Comparison of ENCODE assay signal across 21 cellular contexts in the genomic region with DNA sequence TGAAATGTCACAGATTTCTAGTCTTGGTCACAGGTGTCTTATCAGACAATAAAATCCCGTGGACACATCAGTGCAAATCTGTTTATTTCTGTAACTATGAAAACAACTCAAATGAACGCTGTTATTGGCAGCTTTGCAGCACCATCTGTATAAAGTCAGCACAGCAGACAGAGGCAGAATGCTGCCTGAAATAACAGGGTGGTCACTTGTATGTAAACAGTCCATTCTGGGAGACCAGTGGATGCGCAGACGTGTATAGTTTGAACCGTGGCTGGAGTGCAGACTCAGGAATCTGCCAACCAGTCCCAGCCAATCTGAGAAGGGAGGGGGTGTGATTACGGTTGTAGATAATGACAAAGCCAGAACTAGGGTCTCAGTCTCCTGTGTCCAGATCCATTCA. TPM values are rescaled to one million over a fixed set of nuclear protein-coding genes. Genes with fewer than 3 reads are reported as not detected.
A peak's percentile ranks its signal among the peaks of the same experiment; 100 is the strongest.
DNase-seq lines count a peak whose midpoint lies in the region; ATAC-seq, FAIRE-seq and TF ChIP-seq lines count a peak whose summit lies in the region.
"Had no signal": no experiment of that assay in that cellular context is flagged by ENCODE, and none has a peak within 500 bp of the region (broad histone marks: within the 10 kb centered on the region; RNA-seq: fewer than 3 reads in every experiment).

No MANE protein-coding gene starts in this region.

- H3K27ac Mint-ChIP-seq in stimulated activated naive CD8-positive, alpha-beta T cell treated with anti-CD3 and anti-CD28 coated beads, Interleukin-15, amount 100 ng/mL, for 72 hours = no peak overlapping the region
- H3K27ac Mint-ChIP-seq: B cell, GM23338 had no signal

- ATAC-seq in HG03460 (IDR thresholded peaks at IDR 0.05; ENCODE audit: unreplicated experiment) = no peak
- no peak for ATAC-seq in stimulated activated naive CD8-positive, alpha-beta T cell treated with anti-CD3 and anti-CD28 coated beads, Interleukin-15, amount 100 ng/mL, for 72 hours
- ATAC-seq: GM23338, PC-3 had no signal

- no peaks in the 10 kb centered on the region for H3K9me3 Mint-ChIP-seq in stimulated activated naive CD8-positive, alpha-beta T cell treated with anti-CD3 and anti-CD28 coated beads, Interleukin-15, amount 100 ng/mL, for 72 hours
- H3K9me3 Mint-ChIP-seq: CD4-positive, CD25-positive, alpha-beta regulatory T cell; GM23338 had no signal

- POLR2A ChIA-PET in AG04450 (lab: Yijun Ruan, JAX) = interaction anchor here (0.6 kb wide), 1 partner anchor 11 kb away, joined by 3 read pairs; no protein-coding TSS in a partner anchor

- no peak overlapping the region for H3K4me3 Mint-ChIP-seq in stimulated activated naive CD8-positive, alpha-beta T cell treated with anti-CD3 and anti-CD28 coated beads, Interleukin-15, amount 100 ng/mL, for 72 hours
- H3K4me3 Mint-ChIP-seq: B cell; CD4-positive, CD25-positive, alpha-beta regulatory T cell; GM23338 had no signal

- H3K27ac ChIP-seq in AG04450 (ENCODE audit: low read depth, low read length) = peak overlapping the region; percentile 39
- H3K27ac ChIP-seq: SJSA1 had no signal

- no peak overlapping the region for H3K4me3 ChIP-seq in AG04450 (ENCODE audit: low read depth, low read length)
- H3K4me3 ChIP-seq in bronchial epithelial cell (ENCODE audit: low read depth, low read length) = no peak overlapping the region
- H3K4me3 ChIP-seq in fibroblast of pulmonary artery (replicated peaks; ENCODE audit: low read depth, low read length) = no peak overlapping the region
- H3K4me3 ChIP-seq: GM23338, SJSA1 had no signal

- FAIRE-seq in bronchial epithelial cell (lab: Jason Lieb, UNC) = peak; percentile 72
- FAIRE-seq: GM12891, GM18507 had no signal

- DNase-seq in AG04450 (ENCODE audit: low read depth, low spot score) (peak; percentile 21), HT-29 (ENCODE audit: low spot score) (peak; percentile 3), bronchial epithelial cell (ENCODE audit: low read depth) (no peak), fibroblast of pulmonary artery (ENCODE audit: low read depth) (peak; percentile 9), NCI-H2196 treated with DMSO at 0.1 percent for 48 hours (lab: John Stamatoyannopoulos, UW; ENCODE audit: unreplicated experiment) (no peak), NCI-H748 treated with DMSO at 0.1 percent for 48 hours (lab: John Stamatoyannopoulos, UW) (no peak)
- DNase-seq in stimulated activated naive CD8-positive, alpha-beta T cell treated with anti-CD3 and anti-CD28 coated beads, Interleukin-15, amount 100 ng/mL, for 72 hours = no peak
- DNase-seq: CD4-positive, CD25-positive, alpha-beta regulatory T cell; GF-D8; KG1; NCI-H1048; NCI-H146; NCI-H2081 treated with DMSO at 0.1 percent for 48 hours; NCI-H524 treated with DMSO at 0.1 percent for 48 hours; PC-3 had no signal

- H3K27me3 ChIP-seq in AG04450 (ENCODE audit: control insufficient read depth, insufficient read depth, low read length) = no peaks in the 10 kb centered on the region
- no peaks in the 10 kb centered on the region for H3K27me3 ChIP-seq in bronchial epithelial cell (ENCODE audit: control insufficient read depth, insufficient read depth, low read length)
- H3K27me3 ChIP-seq: SJSA1 had no signal

- peaks cover 5% of the 10 kb centered on the region for H3K36me3 ChIP-seq in bronchial epithelial cell (ENCODE audit: control insufficient read depth, insufficient read depth, low read length)

- CTCF ChIA-PET in AG04450 (lab: Charles Lee) = interaction anchor here (0.7 kb wide), 1 partner anchor 14 kb away, joined by 3 read pairs; no protein-coding TSS in a partner anchor

- H3K4me1 Mint-ChIP-seq in stimulated activated naive CD8-positive, alpha-beta T cell treated with anti-CD3 and anti-CD28 coated beads, Interleukin-15, amount 100 ng/mL, for 72 hours = no peaks in the 10 kb centered on the region
- H3K4me1 Mint-ChIP-seq: B cell; CD4-positive, CD25-positive, alpha-beta regulatory T cell; GM23338 had no signal

- no peak for TF ChIP-seq CTCF in AG04450 (IDR thresholded peaks at IDR 0.05; ENCODE audit: low read depth, low read length)
- TF ChIP-seq CTCF in bronchial epithelial cell (IDR thresholded peaks at IDR 0.05; ENCODE audit: insufficient read depth, low read length, severe bottlenecking) = no peak
- no peak for TF ChIP-seq CTCF in fibroblast of pulmonary artery (IDR thresholded peaks at IDR 0.05; ENCODE audit: low read length, missing control alignments)

- H3K27me3 Mint-ChIP-seq in stimulated activated naive CD8-positive, alpha-beta T cell treated with anti-CD3 and anti-CD28 coated beads, Interleukin-15, amount 100 ng/mL, for 72 hours = no peaks in the 10 kb centered on the region
- H3K27me3 Mint-ChIP-seq: B cell; CD4-positive, CD25-positive, alpha-beta regulatory T cell had no signal

- H3K9me3 ChIP-seq in AG04450 (ENCODE audit: control insufficient read depth, insufficient read depth, low read length) = no peaks in the 10 kb centered on the region
- H3K9me3 ChIP-seq: SJSA1 had no signal

RNA-seq across cellular contexts. Expression of a gene that starts 54.8 kb away (rescaled TPM):
- 54.9 and 62.8 TPM in 2 replicates for polyA plus RNA-seq in AG04450 (2011; rRNA removed)
- 150 and 152 TPM in 2 replicates for polyA minus RNA-seq in AG04450 (2011; rRNA and poly(A)+ RNA removed)
- 23.7 and 37.1 TPM in 2 replicates for total RNA-seq in HT-29 (2014; rRNA removed; shearing (Covaris generic))
- 10.3 and 22.5 TPM in 2 replicates for total RNA-seq in bronchial epithelial cell

Comparison
In these comparisons a context has a peak if more than half of its experiments do, and no peak if none do; other contexts are left out.
1. DNase-seq: peak in AG04450 (single experiment), HT-29 (single experiment) and fibroblast of pulmonary artery (single experiment); none in bronchial epithelial cell (single experiment), NCI-H2196 treated with DMSO at 0.1 percent for 48 hours (single experiment), NCI-H748 treated with DMSO at 0.1 percent for 48 hours (single experiment) and stimulated activated naive CD8-positive, alpha-beta T cell treated with anti-CD3 and anti-CD28 coated beads, Interleukin-15, amount 100 ng/mL, for 72 hours (0 of 2).